25 cellular contexts compared by ENCODE assay signal in genomic region chr2:148680462-148680861, GRCh38. TPM values are rescaled to one million over a fixed set of nuclear protein-coding genes. Genes with fewer than 3 reads are reported as not detected.
A peak's percentile ranks its signal among the peaks of the same experiment; 100 is the strongest.
DNase-seq lines count a peak whose midpoint lies in the region; ATAC-seq, FAIRE-seq and TF ChIP-seq lines count a peak whose summit lies in the region.
"Had no signal": no experiment of that assay in that cellular context is flagged by ENCODE, and none has a peak within 500 bp of the region (broad histone marks: within the 10 kb centered on the region; RNA-seq: fewer than 3 reads in every experiment).

No MANE protein-coding gene starts in this region.

- no peak overlapping the region for H3K9ac ChIP-seq in K562 (ENCODE audit: insufficient read depth in 1 of 2, low read depth in 2 of 2, low read length in 2 of 2)

- H3K79me2 ChIP-seq in K562 (ENCODE audit: control insufficient read depth, insufficient read depth, low read length) = peaks cover 82% of the 10 kb centered on the region

- H3K9me3 ChIP-seq in CD8-positive, alpha-beta T cell (ENCODE audit: low read length) = no peaks in the 10 kb centered on the region
- H3K9me3 ChIP-seq in K562 (replicated peaks; ENCODE audit: control insufficient read depth, insufficient read depth, low read depth, low read length) = no peaks in the 10 kb centered on the region
- H3K9me3 ChIP-seq: adrenal gland, pancreas, SJCRH30 had no signal

- H3K27me3 Mint-ChIP-seq in CD8-positive, alpha-beta T cell (ENCODE audit: low read depth) = no peaks in the 10 kb centered on the region
- no peaks in the 10 kb centered on the region for H3K27me3 Mint-ChIP-seq in memory B cell
- H3K27me3 Mint-ChIP-seq: activated CD4-positive, alpha-beta memory T cell treated with anti-CD3 and anti-CD28 coated beads for 36 hours; naive B cell; type B pancreatic cell had no signal

- no peak overlapping the region for H3K4me3 ChIP-seq in CD8-positive, alpha-beta T cell (ENCODE audit: low read depth, low read length)
- no peak overlapping the region for H3K4me3 ChIP-seq in K562
- H3K4me3 ChIP-seq: adrenal gland, heart right ventricle, lung, pancreas, SJCRH30 had no signal

- TF ChIP-seq EP300 in K562 (IDR thresholded peaks at IDR 0.05; ENCODE audit: low read length) = no peak

- H2AFZ ChIP-seq in K562 (ENCODE audit: low read depth, low read length) = no peak overlapping the region

- POLR2A ChIA-PET in CD8-positive, alpha-beta T cell (lab: Charles Lee) = interaction anchor here (0.6 kb wide), 1 partner anchor 120 kb away, joined by 3 read pairs; no protein-coding TSS in a partner anchor
- POLR2A ChIA-PET in K562 (lab: Yijun Ruan, JAX) = interaction anchor here (1.0 to 1.3 kb wide), 3 partner anchors 10 to 18 kb away, joined by 3 to 4 read pairs (median 3); no protein-coding TSS in a partner anchor

- H3K36me3 ChIP-seq in CD8-positive, alpha-beta T cell (ENCODE audit: insufficient read depth, low read length) = no peaks in the 10 kb centered on the region
- H3K36me3 ChIP-seq in K562 (ENCODE audit: control insufficient read depth, insufficient read depth, low read length) = no peaks in the 10 kb centered on the region
- H3K36me3 ChIP-seq: adrenal gland, heart right ventricle, pancreas, SJCRH30, WERI-Rb-1 had no signal

- no peak for TF ChIP-seq POLR2A in K562 (conservative IDR thresholded peaks at IDR 0.05)

- 0 out of 2 replicates have a peak, but pooled peaks cover 7% of the 10 kb centered on the region for H4K20me1 ChIP-seq in K562 (replicated peaks; ENCODE audit: control insufficient read depth, insufficient read depth, low read length)

- BruUV-seq in K562 (replicated peaks; lab: Mats Ljungman, UMichigan) = no TSS peak

- no peak for TF ChIP-seq CTCF in CD8-positive, alpha-beta T cell (IDR thresholded peaks at IDR 0.05)
- no peak for TF ChIP-seq CTCF in K562 (IDR thresholded peaks at IDR 0.05 in 2 of 3, conservative IDR thresholded peaks at IDR 0.05 in 1 of 3; ENCODE audit: insufficient read depth in 2 of 3, low read depth in 1 of 3, low read length in 3 of 3)

- no peak overlapping the region for H3K4me2 ChIP-seq in K562 (ENCODE audit: insufficient read depth, low read length)

- H3K27ac ChIP-seq in CD8-positive, alpha-beta T cell (ENCODE audit: low read depth, low read length) = no peak overlapping the region
- no peak overlapping the region for H3K27ac ChIP-seq in K562 (ENCODE audit: extremely low read depth, low read depth, low read length)
- H3K27ac ChIP-seq: adrenal gland, heart right ventricle, pancreas, SJCRH30, WERI-Rb-1 had no signal

- H3K36me3 Mint-ChIP-seq in CD8-positive, alpha-beta T cell = peaks cover 11% of the 10 kb centered on the region
- H3K36me3 Mint-ChIP-seq in memory B cell = peaks cover 24% of the 10 kb centered on the region
- H3K36me3 Mint-ChIP-seq: naive B cell had no signal

- TF ChIP-seq RAD21 in K562 (CRISPR knock-in tag; conservative IDR thresholded peaks at IDR 0.05 in 1 of 2, IDR thresholded peaks at IDR 0.05 in 1 of 2) = no peak

- no peak for ATAC-seq in CD8-positive, alpha-beta T cell
- ATAC-seq in K562 (peak; percentile 34), memory B cell (ENCODE audit: low read depth) (no peak), GM19397 (IDR thresholded peaks at IDR 0.05; ENCODE audit: unreplicated experiment) (no peak), GM21381 (IDR thresholded peaks at IDR 0.05; ENCODE audit: unreplicated experiment) (no peak)
- ATAC-seq: heart right ventricle, pancreas, sciatic nerve had no signal

- H3K9me3 Mint-ChIP-seq in CD8-positive, alpha-beta T cell = no peaks in the 10 kb centered on the region
- H3K9me3 Mint-ChIP-seq in memory B cell = peaks cover 4% of the 10 kb centered on the region

- CTCF ChIA-PET in CD8-positive, alpha-beta T cell (lab: Charles Lee) = no interaction called here
- CTCF ChIA-PET in K562 (lab: Yijun Ruan, JAX; ENCODE audit: low intra/inter-chr PET ratio) = interaction anchor here (0.7 kb wide), 1 partner anchor 60 kb away, joined by 5 read pairs; no protein-coding TSS in a partner anchor

- in situ Hi-C loops in K562 (cut with MboI) = no loop called here

- H3K27ac Mint-ChIP-seq in CD8-positive, alpha-beta T cell = peak overlapping the region; percentile 10
- peak overlapping the region; percentile 3 for H3K27ac Mint-ChIP-seq in memory B cell
- H3K27ac Mint-ChIP-seq: activated CD4-positive, alpha-beta memory T cell treated with anti-CD3 and anti-CD28 coated beads for 36 hours; type B pancreatic cell had no signal

- DNase-seq in CD8-positive, alpha-beta T cell = no peak
- DNase-seq in HTR-8/SVneo (ENCODE audit: insufficient read length, low spot score) = peak; percentile 18
- no peak for DNase-seq in K562 (ENCODE audit: extremely low read depth in 1 of 4, low spot score in 3 of 4)
- DNase-seq in memory B cell (ENCODE audit: low spot score in 2 of 2) = no peak
- DNase-seq in NOMO-1 treated with dmso at 0.1 percent for 144 hours (lab: John Stamatoyannopoulos, UW; ENCODE audit: unreplicated experiment) = no peak
- DNase-seq in activated CD8-positive, alpha-beta memory T cell treated with anti-CD3 and anti-CD28 coated beads, Interleukin-2, amount 50 U/mL, for 4 hours = no peak
- DNase-seq: activated CD4-positive, alpha-beta memory T cell treated with anti-CD3 and anti-CD28 coated beads for 36 hours; adrenal gland; AML-193; COR-L47; effector CD8-positive, alpha-beta T cell; heart right ventricle; naive B cell; NCI-H1417; NCI-H526 treated with DMSO at 0.1 percent for 48 hours; pancreas; SJCRH30; stimulated activated CD4-positive, alpha-beta T cell treated with anti-CD3 and anti-CD28 coated beads, Interleukin-1b, Interleukin-23, amount 100 ng/mL, for 48 hours; T-helper 2 cell; WERI-Rb-1 had no signal

- H3K27me3 ChIP-seq in CD8-positive, alpha-beta T cell (ENCODE audit: insufficient read depth, low read length) = no peaks in the 10 kb centered on the region
- H3K27me3 ChIP-seq in K562 (ENCODE audit: control insufficient read depth in 2 of 2, insufficient read depth in 2 of 2, low read length in 2 of 2) = no peaks in the 10 kb centered on the region
- H3K27me3 ChIP-seq: adrenal gland, heart right ventricle, pancreas, SJCRH30 had no signal

- intact Hi-C loops in CD8-positive, alpha-beta T cell (cut with DNase I, micrococcal nuclease) = loop anchor here in 1 of 2 experiments (5.0 kb wide), 1 partner anchor 33 kb away; no protein-coding TSS in a partner anchor
- intact Hi-C loops in K562 (cut with micrococcal nuclease) = no loop called here

- H3K4me1 ChIP-seq in CD8-positive, alpha-beta T cell (ENCODE audit: insufficient read depth, low read length) = peaks cover 13% of the 10 kb centered on the region
- H3K4me1 ChIP-seq in K562 (replicated peaks in 1 of 2; ENCODE audit: control insufficient read depth in 2 of 2, insufficient read depth in 2 of 2, low read length in 2 of 2) = peaks cover 7 to 12% of the 10 kb centered on the region in 2 experiments; a peak in 4 of 5 replicates
- H3K4me1 ChIP-seq: SJCRH30 had no signal

- WGBS in K562 (ENCODE audit: insufficient coverage, low coverage, missing lambda C conversion rate) = 11% methylated on average over 3 of the region's 3 CpGs

- H3K9me1 ChIP-seq in K562 (ENCODE audit: control insufficient read depth, insufficient read depth, low read length) = no peaks in the 10 kb centered on the region

- H3K4me3 Mint-ChIP-seq in CD8-positive, alpha-beta T cell = no peak overlapping the region
- H3K4me3 Mint-ChIP-seq in memory B cell = no peak overlapping the region
- H3K4me3 Mint-ChIP-seq: activated CD4-positive, alpha-beta memory T cell treated with anti-CD3 and anti-CD28 coated beads for 36 hours; type B pancreatic cell had no signal

- H3K4me1 Mint-ChIP-seq in CD8-positive, alpha-beta T cell (ENCODE audit: low read depth) = peaks cover 77% of the 10 kb centered on the region
- H3K4me1 Mint-ChIP-seq in memory B cell = peaks cover 34% of the 10 kb centered on the region

- FAIRE-seq in HTR-8/SVneo (lab: Jason Lieb, UNC) (no peak), K562 (lab: Jason Lieb, UNC) (no peak)
- FAIRE-seq: pancreas had no signal

TF ChIP-seq in K562, 482 proteins besides CTCF, POLR2A, EP300 and RAD21 (continues in another document):
- TF ChIP-seq CC2D1A (IDR thresholded peaks at IDR 0.05) = no peak
- TF ChIP-seq, protein P1, sequence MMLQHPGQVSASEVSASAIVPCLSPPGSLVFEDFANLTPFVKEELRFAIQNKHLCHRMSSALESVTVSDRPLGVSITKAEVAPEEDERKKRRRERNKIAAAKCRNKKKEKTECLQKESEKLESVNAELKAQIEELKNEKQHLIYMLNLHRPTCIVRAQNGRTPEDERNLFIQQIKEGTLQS (IDR thresholded peaks at IDR 0.05) = peak; percentile 70
- TF ChIP-seq, protein P1 (CRISPR knock-in tag; conservative IDR thresholded peaks at IDR 0.05) = no peak
- peak; percentile 70 for TF ChIP-seq MEIS2 (IDR thresholded peaks at IDR 0.05; ENCODE audit: partially characterized antibody)

RNA-seq across cellular contexts. Expression of gene EPC2, which starts 35.9 kb away (rescaled TPM):
- total RNA-seq in CD8-positive, alpha-beta T cell = 10 to 100 TPM; 94.2 to 98.3 TPM
- 29.3 and 103 TPM in 2 replicates for total RNA-seq in K562 (2011; cell fraction: chromatin; rRNA removed; ENCODE audit: low replicate concordance)
- total RNA-seq in K562 (2011; cell fraction: nucleolus; rRNA removed) = 17.2 and 20.8 TPM in 2 replicates
- 59.7 and 110 TPM in 2 replicates for total RNA-seq in K562 (2011; cell fraction: nucleoplasm; rRNA removed)
- 17.2 and 18.0 TPM in 2 replicates for total RNA-seq in K562 (2014; rRNA removed)
- 30.1 and 37.9 TPM in 2 replicates for total RNA-seq in K562 (2014; rRNA removed; fragmentation: Illumina TruSeq; extraction: Trizol)
- 29.5 and 31.9 TPM in 2 replicates for total RNA-seq in K562 (2015; rRNA removed; fragmentation: Illumina TruSeq; extraction: Trizol)
- total RNA-seq in K562 (2021) = 24.1 and 29.5 TPM in 2 replicates
- polyA plus RNA-seq in K562 (2011; rRNA removed) = 30.7 and 35.8 TPM in 2 replicates
- 11.9 and 22.2 TPM in 2 replicates for polyA plus RNA-seq in K562 (2011; cell fraction: cytosol; rRNA removed)
- 21.3 and 27.9 TPM in 2 replicates for polyA plus RNA-seq in K562 (2011; cell fraction: nucleus; rRNA removed)
- polyA plus RNA-seq in K562 (2012) = 18.9 and 24.2 TPM in 2 replicates
- polyA plus RNA-seq in K562 (2014; fragmentation: Illumina TruSeq; extraction: Trizol) = 28.0 and 29.1 TPM in 2 replicates
- 1 to 10 TPM; 7.0 to 7.6 TPM for polyA plus RNA-seq in K562 (2014; fragmentation: Nextera tagmentation; extraction: Ambion mirVana)
- polyA plus RNA-seq in K562 (2014; rRNA removed) = 17.3 and 20.0 TPM in 2 replicates
- 55.8 and 58.9 TPM in 2 replicates for polyA minus RNA-seq in K562 (2011; rRNA and poly(A)+ RNA removed)
- polyA minus RNA-seq in K562 (2011; cell fraction: cytosol; rRNA and poly(A)+ RNA removed) = 12.3 and 15.6 TPM in 2 replicates
- 41.3 and 46.5 TPM in 2 replicates for polyA minus RNA-seq in K562 (2011; cell fraction: nucleus; rRNA and poly(A)+ RNA removed)
